In genomic region chr3:148789156-148789555, GRCh38 we compare ENCODE assay signal across 18 cellular contexts. TPM values are rescaled to one million over a fixed set of nuclear protein-coding genes. Genes with fewer than 3 reads are reported as not detected.
DNase-seq lines count a peak whose midpoint lies in the region; TF ChIP-seq lines count a peak whose summit lies in the region.
"Had no signal": no experiment of that assay in that cellular context is flagged by ENCODE, and none has a peak within 500 bp of the region (broad histone marks: within the 10 kb centered on the region; RNA-seq: fewer than 3 reads in every experiment).

No MANE protein-coding gene starts in this region.

- H3K4me3 ChIP-seq in neural progenitor cell = no peak overlapping the region

- no peaks in the 10 kb centered on the region for H3K4me1 ChIP-seq in neural progenitor cell

- H4K20me1 ChIP-seq in neural progenitor cell (ENCODE audit: low read depth) = no peaks in the 10 kb centered on the region

- H2AFZ ChIP-seq in neural progenitor cell (replicated peaks) = no peak overlapping the region

- H3K27ac Mint-ChIP-seq in neural progenitor cell = peak overlapping the region; percentile 40
- H3K27ac Mint-ChIP-seq: activated T-helper 17 cell treated with anti-CD3 and anti-CD28 coated beads, Interleukin-2, amount 50 U/mL, for 72 hours; stimulated activated effector memory CD8-positive, alpha-beta T cell treated with anti-CD3 and anti-CD28 coated beads, Interleukin-12 subunit alpha, Interleukin-12 subunit beta, amount 100 ng/mL, for 72 hours; T-helper 17 cell had no signal

- H3K27me3 ChIP-seq in neural progenitor cell = no peaks in the 10 kb centered on the region

- H3F3A ChIP-seq in neural progenitor cell (ENCODE audit: low read depth) = no peaks in the 10 kb centered on the region

- peaks cover 13% of the 10 kb centered on the region for H3K9me3 Mint-ChIP-seq in neural progenitor cell
- H3K9me3 Mint-ChIP-seq: activated T-helper 17 cell treated with anti-CD3 and anti-CD28 coated beads, Interleukin-2, amount 50 U/mL, for 72 hours; stimulated activated effector memory CD8-positive, alpha-beta T cell treated with anti-CD3 and anti-CD28 coated beads, Interleukin-12 subunit alpha, Interleukin-12 subunit beta, amount 100 ng/mL, for 72 hours had no signal

- H3K4me1 Mint-ChIP-seq in neural progenitor cell = peaks cover 53% of the 10 kb centered on the region
- H3K4me1 Mint-ChIP-seq: activated T-helper 17 cell treated with anti-CD3 and anti-CD28 coated beads, Interleukin-2, amount 50 U/mL, for 72 hours; stimulated activated effector memory CD8-positive, alpha-beta T cell treated with anti-CD3 and anti-CD28 coated beads, Interleukin-12 subunit alpha, Interleukin-12 subunit beta, amount 100 ng/mL, for 72 hours; T-helper 17 cell had no signal

- H3K27me3 Mint-ChIP-seq in neural progenitor cell (ENCODE audit: insufficient read depth, low read depth) = peaks cover 3% of the 10 kb centered on the region
- H3K27me3 Mint-ChIP-seq: T-helper 17 cell had no signal

- no peak overlapping the region for H3K27ac ChIP-seq in neural progenitor cell

- no peak overlapping the region for H3K4me2 ChIP-seq in neural progenitor cell

- in situ Hi-C loops in KBM-7 (cut with MboI; ENCODE audit: low pct_unique_long_range_greater_than_20kb, low sequenced_read_pairs) = no loop called here

- H3K9me3 ChIP-seq in neural progenitor cell (ENCODE audit: low read depth) = peaks cover 6% of the 10 kb centered on the region

- H3K36me3 ChIP-seq in neural progenitor cell = no peaks in the 10 kb centered on the region

- H3K4me3 Mint-ChIP-seq in neural progenitor cell = peak overlapping the region; percentile 31
- H3K4me3 Mint-ChIP-seq: activated T-helper 17 cell treated with anti-CD3 and anti-CD28 coated beads, Interleukin-2, amount 50 U/mL, for 72 hours; stimulated activated effector memory CD8-positive, alpha-beta T cell treated with anti-CD3 and anti-CD28 coated beads, Interleukin-12 subunit alpha, Interleukin-12 subunit beta, amount 100 ng/mL, for 72 hours; T-helper 17 cell had no signal

- no peak overlapping the region for H3K9ac ChIP-seq in neural progenitor cell

- TF ChIP-seq CTCF in neural progenitor cell (IDR thresholded peaks at IDR 0.05) = no peak

- H3K79me2 ChIP-seq in neural progenitor cell (ENCODE audit: low read depth) = no peaks in the 10 kb centered on the region

- DNase-seq in EL (peak; percentile 90), SHP77 treated with DMSO at 0.1 percent for 48 hours (lab: John Stamatoyannopoulos, UW) (peak; percentile 49), fibroblast of gingiva (ENCODE audit: low read depth) (peak; percentile 78), neural progenitor cell (ENCODE audit: low spot score) (no peak), NCI-H2227 treated with DMSO at 0.1 percent for 48 hours (lab: John Stamatoyannopoulos, UW) (no peak), NCI-H510A treated with DMSO at 0.1 percent for 48 hours (lab: John Stamatoyannopoulos, UW) (no peak), KBM-7 (no peak), H4 (ENCODE audit: low spot score) (no peak)
- DNase-seq: activated CD4-positive, alpha-beta T cell treated with anti-CD3 and anti-CD28 coated beads, Interleukin-2, amount 50 U/mL, for 1 hour; DMS53; NCI-H2107; stimulated activated CD4-positive, alpha-beta T cell treated with anti-CD3 and anti-CD28 coated beads, Interleukin-4, amount 100 ng/mL, for 1 hour; T-helper 17 cell had no signal

- peaks cover 1% of the 10 kb centered on the region for H3K36me3 Mint-ChIP-seq in neural progenitor cell
- H3K36me3 Mint-ChIP-seq: stimulated activated effector memory CD8-positive, alpha-beta T cell treated with anti-CD3 and anti-CD28 coated beads, Interleukin-12 subunit alpha, Interleukin-12 subunit beta, amount 100 ng/mL, for 72 hours had no signal

RNA-seq across cellular contexts. Expression of gene CPB1, which starts 38.5 kb away (rescaled TPM):
- total RNA-seq in neural progenitor cell (ENCODE audit: low replicate concordance) = not detected in 2 replicates
- not detected in 2 replicates for total RNA-seq in H4 (2014; rRNA removed; shearing (Covaris generic))
- total RNA-seq: activated T-helper 17 cell treated with anti-CD3 and anti-CD28 coated beads, Interleukin-2, amount 50 U/mL, for 72 hours; bronchial epithelial cell; lung microvascular endothelial cell; pulmonary artery endothelial cell; T-helper 17 cell had no signal

Comparison
In these comparisons a context has a peak if more than half of its experiments do, and no peak if none do; other contexts are left out.
1. DNase-seq: peak in EL (single experiment), SHP77 treated with DMSO at 0.1 percent for 48 hours (single experiment) and fibroblast of gingiva (single experiment); none in neural progenitor cell (single experiment), NCI-H2227 treated with DMSO at 0.1 percent for 48 hours (single experiment), NCI-H510A treated with DMSO at 0.1 percent for 48 hours (single experiment), KBM-7 (single experiment) and H4 (single experiment).